16 cellular contexts compared by ENCODE assay signal in genomic region chr11:16469968-16470367, GRCh38.
"Had no signal": no experiment of that assay in that cellular context is flagged by ENCODE, and none has a peak within 500 bp of the region (broad histone marks: within the 10 kb centered on the region; RNA-seq: fewer than 3 reads in every experiment).

No MANE protein-coding gene starts in this region.

- H3K27me3 Mint-ChIP-seq: activated CD4-positive, alpha-beta memory T cell treated with anti-CD3 and anti-CD28 coated beads, Interleukin-2, amount 10 ng/mL, durations not matched to agents 7 days and 5 days; activated CD4-positive, alpha-beta T cell treated with anti-CD3 and anti-CD28 coated beads for 36 hours; activated naive CD8-positive, alpha-beta T cell treated with anti-CD3 and anti-CD28 coated beads, Interleukin-2, amount 10 ng/mL, durations not matched to agents 7 days and 5 days; naive B cell; stimulated activated naive CD8-positive, alpha-beta T cell treated with anti-CD3 and anti-CD28 coated beads, Interleukin-15, amount 100 ng/mL, for 72 hours; T-cell had no signal

- H3K4me3 ChIP-seq: coronary artery, heart right ventricle, tibial artery, uterus had no signal

- DNase-seq: activated CD4-positive, alpha-beta memory T cell treated with anti-CD3 and anti-CD28 coated beads, Interleukin-2, amount 10 ng/mL, durations not matched to agents 7 days and 5 days; activated CD4-positive, alpha-beta T cell treated with anti-CD3 and anti-CD28 coated beads for 36 hours; activated CD8-positive, alpha-beta memory T cell treated with anti-CD3 and anti-CD28 coated beads, Interleukin-2, amount 50 U/mL, for 4 hours; activated naive CD8-positive, alpha-beta T cell treated with anti-CD3 and anti-CD28 coated beads, Interleukin-2, amount 10 ng/mL, durations not matched to agents 7 days and 5 days; effector CD4-positive, alpha-beta T cell; heart right ventricle; kidney; naive B cell; stimulated activated CD4-positive, alpha-beta T cell treated with anti-CD3 and anti-CD28 coated beads, Interleukin-4, amount 100 ng/mL, for 4 hours; stimulated activated naive CD8-positive, alpha-beta T cell treated with anti-CD3 and anti-CD28 coated beads, Interleukin-15, amount 100 ng/mL, for 72 hours; T-cell; T1000; tibial artery; uterus had no signal

- H3K27ac ChIP-seq: coronary artery, tibial artery, uterus, VCaP had no signal

- H3K27ac Mint-ChIP-seq: activated CD4-positive, alpha-beta memory T cell treated with anti-CD3 and anti-CD28 coated beads, Interleukin-2, amount 10 ng/mL, durations not matched to agents 7 days and 5 days; activated CD4-positive, alpha-beta T cell treated with anti-CD3 and anti-CD28 coated beads for 36 hours; activated naive CD8-positive, alpha-beta T cell treated with anti-CD3 and anti-CD28 coated beads, Interleukin-2, amount 10 ng/mL, durations not matched to agents 7 days and 5 days; naive B cell; stimulated activated naive CD8-positive, alpha-beta T cell treated with anti-CD3 and anti-CD28 coated beads, Interleukin-15, amount 100 ng/mL, for 72 hours; T-cell had no signal

- ATAC-seq: activated CD4-positive, alpha-beta T cell treated with anti-CD3 and anti-CD28 coated beads for 36 hours; heart right ventricle; stimulated activated naive CD8-positive, alpha-beta T cell treated with anti-CD3 and anti-CD28 coated beads, Interleukin-15, amount 100 ng/mL, for 72 hours; T-cell had no signal

- H3K27me3 ChIP-seq: heart right ventricle, tibial artery, uterus had no signal

- H3K4me1 ChIP-seq: uterus had no signal

- H3K4me3 Mint-ChIP-seq: activated CD4-positive, alpha-beta memory T cell treated with anti-CD3 and anti-CD28 coated beads, Interleukin-2, amount 10 ng/mL, durations not matched to agents 7 days and 5 days; activated CD4-positive, alpha-beta T cell treated with anti-CD3 and anti-CD28 coated beads for 36 hours; activated naive CD8-positive, alpha-beta T cell treated with anti-CD3 and anti-CD28 coated beads, Interleukin-2, amount 10 ng/mL, durations not matched to agents 7 days and 5 days; naive B cell; stimulated activated naive CD8-positive, alpha-beta T cell treated with anti-CD3 and anti-CD28 coated beads, Interleukin-15, amount 100 ng/mL, for 72 hours; T-cell had no signal

- H3K4me1 Mint-ChIP-seq: activated CD4-positive, alpha-beta memory T cell treated with anti-CD3 and anti-CD28 coated beads, Interleukin-2, amount 10 ng/mL, durations not matched to agents 7 days and 5 days; activated CD4-positive, alpha-beta T cell treated with anti-CD3 and anti-CD28 coated beads for 36 hours; activated naive CD8-positive, alpha-beta T cell treated with anti-CD3 and anti-CD28 coated beads, Interleukin-2, amount 10 ng/mL, durations not matched to agents 7 days and 5 days; naive B cell; stimulated activated naive CD8-positive, alpha-beta T cell treated with anti-CD3 and anti-CD28 coated beads, Interleukin-15, amount 100 ng/mL, for 72 hours; T-cell had no signal

- H3K36me3 ChIP-seq: tibial artery, uterus had no signal

- H3K36me3 Mint-ChIP-seq: activated naive CD8-positive, alpha-beta T cell treated with anti-CD3 and anti-CD28 coated beads, Interleukin-2, amount 10 ng/mL, durations not matched to agents 7 days and 5 days; naive B cell; T-cell had no signal

- H3K9me3 ChIP-seq: tibial artery, uterus had no signal
